8 cellular contexts compared by ENCODE assay signal in genomic region chr14:74217672-74218448, GRCh38. TPM values are rescaled to one million over a fixed set of nuclear protein-coding genes. Genes with fewer than 3 reads are reported as not detected.
DNase-seq lines count a peak whose midpoint lies in the region; ATAC-seq and TF ChIP-seq lines count a peak whose summit lies in the region.

No MANE protein-coding gene starts in this region.

- WGBS in prostate gland: 17% methylated on average over 36 of the region's 40 CpGs
- 21 to 29% methylated on average over 17 to 25 of the region's 40 CpGs for WGBS in upper lobe of left lung, 2 donors

- intact Hi-C loops in prostate gland (cut with DNase I): loop anchor here (5.0 kb wide), 1 partner anchor 34 kb away; no protein-coding TSS in a partner anchor

- peaks cover 8% of the 10 kb centered on the region for H3K4me1 ChIP-seq in SJSA1 (replicated peaks)
- H3K4me1 ChIP-seq in prostate gland (replicated peaks): no peaks in the 10 kb centered on the region
- H3K4me1 ChIP-seq in upper lobe of left lung: peaks cover 6 to 10% (median 8%) of the 10 kb centered on the region in 4 donors

- ATAC-seq in upper lobe of left lung (ENCODE audit: low FRiP score in 2 of 2) (peak; percentile 70 to 93), GM18505 (IDR thresholded peaks at IDR 0.05; ENCODE audit: unreplicated experiment) (no peak)

- no peaks in the 10 kb centered on the region for H3K27me3 ChIP-seq in GM06990 (replicated peaks; ENCODE audit: control insufficient read depth, insufficient read depth, low read length)
- H3K27me3 ChIP-seq in SJSA1 (replicated peaks): peaks cover 13% of the 10 kb centered on the region; the same call in 1 of the 2 replicates
- no peaks in the 10 kb centered on the region for H3K27me3 ChIP-seq in prostate gland (replicated peaks; ENCODE audit: insufficient read depth)
- H3K27me3 ChIP-seq in upper lobe of left lung: peaks cover 0 to 5% (median 2%) of the 10 kb centered on the region in 4 donors

- TF ChIP-seq CTCF in GM06990 (IDR thresholded peaks at IDR 0.05; ENCODE audit: insufficient read depth, low read length, poor library complexity, severe bottlenecking): peak; percentile 99
- TF ChIP-seq CTCF in prostate gland (IDR thresholded peaks at IDR 0.05): peak; percentile 56 to 74 (median 60)
- peak; percentile 83 to 92 (median 90) for TF ChIP-seq CTCF in upper lobe of left lung (IDR thresholded peaks at IDR 0.05)

- DNase-seq in GM06990 (ENCODE audit: extremely low read depth, insufficient read length) (peak; percentile 83), KG1 (lab: John Stamatoyannopoulos, UW) (peak; percentile 11), SJSA1 (ENCODE audit: low read depth in 1 of 2, low spot score in 2 of 2) (peak; percentile 66 to 68), activated gamma-delta T cell treated with Interleukin-2 at 50 U/mL for 16 hours (peak; percentile 71), globus pallidus (ENCODE audit: low spot score) (peak; percentile 28), prostate gland (ENCODE audit: low spot score) (peak; percentile 14), upper lobe of left lung (peak; percentile 56 to 98)

- H3K4me3 ChIP-seq in GM06990 (replicated peaks; ENCODE audit: low read depth, low read length) (no peak overlapping the region), SJSA1 (no peak overlapping the region), prostate gland (no peak overlapping the region), upper lobe of left lung (peak overlapping the region in 2 of 4 donors; percentile 26 to 32)

- no peak for TF ChIP-seq EP300 in upper lobe of left lung (IDR thresholded peaks at IDR 0.05)

- H3K36me3 ChIP-seq in GM06990 (ENCODE audit: control insufficient read depth, insufficient read depth, low read length) (no peaks in the 10 kb centered on the region), SJSA1 (no peaks in the 10 kb centered on the region), prostate gland (no peaks in the 10 kb centered on the region), upper lobe of left lung (no peaks in the 10 kb centered on the region)

- H3K27ac ChIP-seq in SJSA1 (no peak overlapping the region), prostate gland (no peak overlapping the region), upper lobe of left lung (no peak overlapping the region)

- H3K9me3 ChIP-seq in SJSA1 (replicated peaks) (no peaks in the 10 kb centered on the region), prostate gland (no peaks in the 10 kb centered on the region), upper lobe of left lung (no peaks in the 10 kb centered on the region)

- TF ChIP-seq POLR2A in prostate gland (IDR thresholded peaks at IDR 0.05) (no peak), upper lobe of left lung (IDR thresholded peaks at IDR 0.05) (no peak), GM18505 (IDR thresholded peaks at IDR 0.05; ENCODE audit: borderline replicate concordance, extremely low read depth, insufficient read depth, insufficient read length) (no peak)

RNA-seq across cellular contexts. Expression of gene VSX2, which starts 21.4 kb away (rescaled TPM):
- not detected in 2 replicates for total RNA-seq in SJSA1 (2014; rRNA removed; shearing (Covaris generic))
- total RNA-seq in prostate gland: not detected
- under 1 TPM in 1 of 6 donors, not detected in 5; 0.30 TPM for total RNA-seq in upper lobe of left lung

Comparison
In these comparisons a context has a peak if more than half of its experiments do, and no peak if none do; other contexts are left out.
1. DNase-seq: peak in every context shown above with its lines; median percentile 83 in GM06990; 77 in upper lobe of left lung; 71 in activated gamma-delta T cell treated with Interleukin-2 at 50 U/mL for 16 hours; 67 in SJSA1; 28 in globus pallidus; 14 in prostate gland; 11 in KG1.